20 cellular contexts compared by ENCODE assay signal in genomic region chr19:6707011-6707657, GRCh38. TPM values are rescaled to one million over a fixed set of nuclear protein-coding genes. Genes with fewer than 3 reads are reported as not detected.
"Had no signal": no experiment of that assay in that cellular context is flagged by ENCODE, and none has a peak within 500 bp of the region (broad histone marks: within the 10 kb centered on the region; RNA-seq: fewer than 3 reads in every experiment).

No MANE protein-coding gene starts in this region.

- H3K27ac ChIP-seq: heart right ventricle, left ventricle myocardium inferior, sigmoid colon, skin epidermis, testis, tibial nerve had no signal

- H3K27ac Mint-ChIP-seq: nephron; stimulated activated naive CD8-positive, alpha-beta T cell treated with anti-CD3 and anti-CD28 coated beads, Interleukin-15, Interleukin-2, amounts not matched to agents 100 ng/mL and 50 ng/mL, for 24 hours had no signal

- FAIRE-seq: endometrium, frontal cortex had no signal

- DNase-seq: effector memory CD4-positive, alpha-beta T cell; heart right ventricle; hypothalamus; islet precursor cell; left ventricle myocardium inferior; mesendoderm; naive B cell; sigmoid colon; stimulated activated CD4-positive, alpha-beta T cell treated with anti-CD3 and anti-CD28 coated beads, Interleukin-2, amount 100 ng/mL, for 48 hours; testis had no signal

- H3K4me1 Mint-ChIP-seq: nephron had no signal

- H3K4me1 ChIP-seq: heart right ventricle, left ventricle myocardium inferior, sigmoid colon, testis, tibial nerve had no signal

- H3K9me3 Mint-ChIP-seq: central memory CD8-positive, alpha-beta T cell; naive B cell; nephron; stimulated activated naive CD8-positive, alpha-beta T cell treated with anti-CD3 and anti-CD28 coated beads, Interleukin-15, Interleukin-2, amounts not matched to agents 100 ng/mL and 50 ng/mL, for 24 hours had no signal

- H3K27me3 ChIP-seq: testis had no signal

- H3K4me3 ChIP-seq: heart right ventricle, left ventricle myocardium inferior, sigmoid colon, skin epidermis, tibial nerve had no signal

- H3K36me3 ChIP-seq: sigmoid colon had no signal

- H3K9me3 ChIP-seq: heart right ventricle, left ventricle myocardium inferior, sigmoid colon, testis, tibial nerve had no signal

- ATAC-seq: heart right ventricle had no signal

- H3K4me3 Mint-ChIP-seq: central memory CD8-positive, alpha-beta T cell; naive B cell; nephron; stimulated activated naive CD8-positive, alpha-beta T cell treated with anti-CD3 and anti-CD28 coated beads, Interleukin-15, Interleukin-2, amounts not matched to agents 100 ng/mL and 50 ng/mL, for 24 hours had no signal

RNA-seq across cellular contexts. Expression of gene TNFSF14, which starts 37.2 kb away (rescaled TPM):
- total RNA-seq: fibroblast of lung, frontal cortex, lung microvascular endothelial cell, pulmonary artery endothelial cell had no signal
- polyA plus RNA-seq: fibroblast of lung had no signal
